Comparison of ENCODE assay signal across 3 cellular contexts in genomic region chr9:1997646-1998045, GRCh38.
"Had no signal": no experiment of that assay in that cellular context is flagged by ENCODE, and none has a peak within 500 bp of the region (broad histone marks: within the 10 kb centered on the region; RNA-seq: fewer than 3 reads in every experiment).

No MANE protein-coding gene starts in this region.

- ATAC-seq: GM12878 had no signal

- H3K4me3 ChIP-seq: GM12878 had no signal

- DNase-seq: GDM1, GF-D8 had no signal
